ENCODE assay signal across 14 cellular contexts in the genomic region with DNA sequence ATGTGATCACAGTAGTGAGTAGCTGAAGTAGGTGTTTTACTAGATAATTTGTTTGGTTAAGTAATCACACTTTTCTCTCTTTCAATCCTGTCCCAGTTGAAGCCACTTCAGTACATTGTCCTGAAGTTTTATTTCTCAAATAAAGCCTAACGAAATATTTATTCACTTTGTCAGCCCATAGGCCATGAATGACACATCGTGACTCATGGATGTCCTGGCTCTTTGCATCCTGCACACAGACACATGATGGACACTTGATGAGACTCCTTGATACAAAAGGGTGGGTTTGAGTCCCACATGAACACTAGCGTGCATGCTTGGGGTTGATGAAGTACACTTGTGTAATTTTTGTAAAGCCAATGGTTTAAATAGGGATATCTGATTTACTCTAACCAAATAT. TPM values are rescaled to one million over a fixed set of nuclear protein-coding genes. Genes with fewer than 3 reads are reported as not detected.
DNase-seq lines count a peak whose midpoint lies in the region; TF ChIP-seq lines count a peak whose summit lies in the region.
"Had no signal": no experiment of that assay in that cellular context is flagged by ENCODE, and none has a peak within 500 bp of the region (broad histone marks: within the 10 kb centered on the region; RNA-seq: fewer than 3 reads in every experiment).

No MANE protein-coding gene starts in this region.

- DNase-seq in AG10803 (ENCODE audit: low read depth) (peak; percentile 64), HT1080 (ENCODE audit: low read depth) (peak; percentile 97), amniotic epithelial cell (ENCODE audit: low read depth) (peak; percentile 58), glomerular visceral epithelial cell (ENCODE audit: extremely low spot score) (peak; percentile 91), NCI-H1436 treated with DMSO at 0.1 percent for 48 hours (lab: John Stamatoyannopoulos, UW) (no peak), SHP77 (lab: John Stamatoyannopoulos, UW) (no peak), NCI-H187 (lab: John Stamatoyannopoulos, UW) (no peak)
- DNase-seq in effector CD8-positive, alpha-beta T cell (lab: John Stamatoyannopoulos, UW): no peak
- DNase-seq: activated T-cell treated with anti-CD3 and anti-CD28 coated beads for 4 hours, caudate nucleus, heart left ventricle, NCI-H1436 had no signal

- TF ChIP-seq CTCF in AG10803 (conservative IDR thresholded peaks at IDR 0.05; ENCODE audit: low read length): no peak

- H3K4me3 ChIP-seq in AG10803 (ENCODE audit: low read length): no peak overlapping the region
- H3K4me3 ChIP-seq: GM12878, heart left ventricle had no signal

RNA-seq across cellular contexts. Expression of gene LAMC2, which starts 22.8 kb away (rescaled TPM):
- total RNA-seq in HT1080 (2014; rRNA removed; shearing (Covaris generic)): 55.4 and 58.8 TPM in 2 replicates
- polyA plus RNA-seq in HT1080 (2015; cell fraction: cytosol; rRNA removed): 45.1 and 51.7 TPM in 2 replicates
- polyA plus RNA-seq in HT1080 (2015; cell fraction: nucleus; rRNA removed): 176 and 187 TPM in 2 replicates
- polyA plus RNA-seq: CD14-positive monocyte had no signal

Comparison
In these comparisons a context has a peak if more than half of its experiments do, and no peak if none do; other contexts are left out.
1. DNase-seq: peak in AG10803 (single experiment), HT1080 (single experiment), amniotic epithelial cell (single experiment) and glomerular visceral epithelial cell (single experiment); none in NCI-H1436 treated with DMSO at 0.1 percent for 48 hours (single experiment), SHP77 (0 of 2), effector CD8-positive, alpha-beta T cell (single experiment) and NCI-H187 (0 of 2).